Comparison of ENCODE assay signal across 1 cellular context in genomic region chr3:142270407-142270806, GRCh38.
TF ChIP-seq lines count a peak whose summit lies in the region.

No MANE protein-coding gene starts in this region.

TF ChIP-seq in IMR-90, 13 proteins besides CTCF, POLR2A, EP300 and RAD21 (continued from another document):
- no peak for TF ChIP-seq MAFK (IDR thresholded peaks at IDR 0.05; ENCODE audit: low read depth, low read length)
